Comparison of ENCODE assay signal across 17 cellular contexts in genomic region chr6:39765508-39766065, GRCh38. TPM values are rescaled to one million over a fixed set of nuclear protein-coding genes. Genes with fewer than 3 reads are reported as not detected.
"Had no signal": no experiment of that assay in that cellular context is flagged by ENCODE, and none has a peak within 500 bp of the region (broad histone marks: within the 10 kb centered on the region; RNA-seq: fewer than 3 reads in every experiment).

No MANE protein-coding gene starts in this region.

- ATAC-seq: activated CD8-positive, alpha-beta T cell treated with anti-CD3 and anti-CD28 coated beads for 36 hours; activated T-helper 17 cell treated with anti-CD3 and anti-CD28 coated beads, Interleukin-2, amount 50 U/mL, for 72 hours; gastrocnemius medialis; heart right ventricle; stimulated activated naive CD8-positive, alpha-beta T cell treated with anti-CD3 and anti-CD28 coated beads, Interleukin-15, Interleukin-2, amounts not matched to agents 100 U/mL and 50 U/mL, for 24 hours had no signal

- DNase-seq: activated CD4-positive, alpha-beta T cell treated with anti-CD3 and anti-CD28 coated beads, Interleukin-2, amount 10 ng/mL, durations not matched to agents 24 days and 14 days; activated CD8-positive, alpha-beta T cell treated with anti-CD3 and anti-CD28 coated beads for 36 hours; activated naive CD4-positive, alpha-beta T cell; activated naive CD8-positive, alpha-beta T cell treated with anti-CD3 and anti-CD28 coated beads for 36 hours; activated T-cell treated with anti-CD3 and anti-CD28 coated beads, Interleukin-2, amount 50 U/mL, for 1 hour; amniotic stem cell; central memory CD4-positive, alpha-beta T cell; colonic mucosa; gastrocnemius medialis; heart right ventricle; kidney glomerular epithelial cell; SK-N-SH; stimulated activated naive CD8-positive, alpha-beta T cell treated with anti-CD3 and anti-CD28 coated beads, Interleukin-15, Interleukin-2, amounts not matched to agents 100 U/mL and 50 U/mL, for 24 hours; T1000; trophoblast cell had no signal

RNA-seq across cellular contexts. Expression of gene DAAM2, which starts 26.6 kb away (rescaled TPM):
- total RNA-seq: activated CD4-positive, alpha-beta T cell treated with anti-CD3 and anti-CD28 coated beads, Interleukin-2, amount 10 ng/mL, durations not matched to agents 24 days and 14 days; activated CD8-positive, alpha-beta T cell treated with anti-CD3 and anti-CD28 coated beads for 36 hours; activated naive CD8-positive, alpha-beta T cell treated with anti-CD3 and anti-CD28 coated beads for 36 hours; activated T-helper 17 cell treated with anti-CD3 and anti-CD28 coated beads, Interleukin-2, amount 50 U/mL, for 72 hours; T-helper 1 cell treated with Interleukin-12 subunit alpha and Interleukin-12 subunit beta and Interleukin-4 antibody, amounts not matched to agents 30 ng/mL and 1 ng/mL, for 36 hours had no signal

RNA-seq across cellular contexts. Expression of gene KIF6, which starts 40.4 kb away (rescaled TPM):
- total RNA-seq: gastrocnemius medialis had no signal
